In the genomic region with DNA sequence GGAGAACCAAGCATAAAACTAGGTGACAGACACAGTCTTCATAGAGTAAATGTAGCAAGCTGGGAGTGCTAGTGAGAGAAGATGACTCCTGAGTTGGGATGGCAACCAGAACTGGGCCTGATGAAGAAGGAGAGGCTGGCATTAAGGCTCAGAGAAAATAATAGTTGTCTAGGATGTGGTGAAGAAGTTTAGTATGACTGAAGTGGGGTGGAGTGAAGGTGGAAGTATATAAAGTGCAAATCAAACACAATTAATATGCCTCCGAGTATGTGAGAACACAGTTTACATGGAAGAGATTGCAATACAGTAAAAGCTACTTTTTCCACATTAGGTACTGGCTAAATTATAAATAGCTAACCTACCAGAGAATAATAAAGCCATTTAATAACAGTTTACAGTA, we compare ENCODE assay signal across 27 cellular contexts.
DNase-seq lines count a peak whose midpoint lies in the region; ATAC-seq and TF ChIP-seq lines count a peak whose summit lies in the region.
"Had no signal": no experiment of that assay in that cellular context is flagged by ENCODE, and none has a peak within 500 bp of the region (broad histone marks: within the 10 kb centered on the region; RNA-seq: fewer than 3 reads in every experiment).

No MANE protein-coding gene starts in this region.

- H4K91ac ChIP-seq in mesenchymal stem cell (ENCODE audit: low read length): no peak overlapping the region

- no peaks in the 10 kb centered on the region for H3K9me3 Mint-ChIP-seq in CD4-positive, alpha-beta T cell
- H3K9me3 Mint-ChIP-seq: activated naive CD4-positive, alpha-beta T cell treated with anti-CD3 and anti-CD28 coated beads for 36 hours; CD4-positive, alpha-beta memory T cell; stimulated activated naive CD8-positive, alpha-beta T cell treated with anti-CD3 and anti-CD28 coated beads, Interleukin-15, Interleukin-2, amounts not matched to agents 100 ng/mL and 50 ng/mL, for 24 hours; T-cell had no signal

- ATAC-seq in GM18519 (IDR thresholded peaks at IDR 0.05; ENCODE audit: low FRiP score, unreplicated experiment) (peak; percentile 20), GM21529 (IDR thresholded peaks at IDR 0.05; ENCODE audit: unreplicated experiment) (peak; percentile 4), HG03469 (IDR thresholded peaks at IDR 0.05; ENCODE audit: unreplicated experiment) (peak; percentile 22)
- ATAC-seq in CD4-positive, alpha-beta T cell (ENCODE audit: poor library complexity): no peak
- ATAC-seq in activated CD4-positive, CD25-positive, alpha-beta regulatory T cell treated with anti-CD3 and anti-CD28 coated beads, Interleukin-2, amount 50 U/mL, for 24 hours: no peak
- ATAC-seq: T-cell had no signal

- intact Hi-C loops in CD4-positive, alpha-beta T cell (cut with DNase I, micrococcal nuclease): no loop called here

- H3K4me1 ChIP-seq in mesenchymal stem cell (ENCODE audit: control insufficient read depth, insufficient read depth, low read depth, low read length): peaks cover 4% of the 10 kb centered on the region

- no peak overlapping the region for H3K18ac ChIP-seq in mesenchymal stem cell (ENCODE audit: low read depth in 1 of 2, low read length in 2 of 2)

- POLR2A ChIA-PET in CD4-positive, alpha-beta T cell (lab: Charles Lee): no interaction called here

- no peak overlapping the region for H3K4me3 ChIP-seq in mesenchymal stem cell (ENCODE audit: insufficient read depth in 1 of 2, low read depth in 1 of 2, low read length in 2 of 2)
- H3K4me3 ChIP-seq: Peyer's patch, spleen, thyroid gland had no signal

- H3K36me3 Mint-ChIP-seq in CD4-positive, alpha-beta T cell (ENCODE audit: low read depth): no peaks in the 10 kb centered on the region

- peak overlapping the region; percentile 14 to 51 for H2BK12ac ChIP-seq in mesenchymal stem cell (ENCODE audit: low read length in 2 of 2)

- no peaks in the 10 kb centered on the region for H3K79me1 ChIP-seq in mesenchymal stem cell (replicated peaks; ENCODE audit: low read length, poor library complexity, severe bottlenecking)

- no peak overlapping the region for H3K4me3 Mint-ChIP-seq in CD4-positive, alpha-beta T cell
- H3K4me3 Mint-ChIP-seq: activated naive CD4-positive, alpha-beta T cell treated with anti-CD3 and anti-CD28 coated beads for 36 hours; CD4-positive, alpha-beta memory T cell; stimulated activated naive CD8-positive, alpha-beta T cell treated with anti-CD3 and anti-CD28 coated beads, Interleukin-15, Interleukin-2, amounts not matched to agents 100 ng/mL and 50 ng/mL, for 24 hours; T-cell had no signal

- H3K14ac ChIP-seq in mesenchymal stem cell (ENCODE audit: low read length in 2 of 2): no peak overlapping the region

- H2BK120ac ChIP-seq in mesenchymal stem cell (ENCODE audit: low read depth, low read length): no peak overlapping the region

- H3K27me3 ChIP-seq in mesenchymal stem cell (ENCODE audit: control insufficient read depth in 1 of 2, insufficient read depth in 1 of 2, low read length in 2 of 2): no peaks in the 10 kb centered on the region
- H3K27me3 ChIP-seq in CD4-positive, alpha-beta T cell (ENCODE audit: control insufficient read depth, insufficient read depth, low read length): no peaks in the 10 kb centered on the region
- H3K27me3 ChIP-seq: Peyer's patch, spleen, thyroid gland had no signal

- no peak overlapping the region for H4K8ac ChIP-seq in mesenchymal stem cell (ENCODE audit: low read length)

- CTCF ChIA-PET in CD4-positive, alpha-beta T cell (lab: Charles Lee): no interaction called here

- no peak overlapping the region for H3K27ac Mint-ChIP-seq in CD4-positive, alpha-beta T cell
- H3K27ac Mint-ChIP-seq: activated naive CD4-positive, alpha-beta T cell treated with anti-CD3 and anti-CD28 coated beads for 36 hours; CD4-positive, alpha-beta memory T cell; stimulated activated naive CD8-positive, alpha-beta T cell treated with anti-CD3 and anti-CD28 coated beads, Interleukin-15, Interleukin-2, amounts not matched to agents 100 ng/mL and 50 ng/mL, for 24 hours; T-cell had no signal

- no peak overlapping the region for H2BK15ac ChIP-seq in mesenchymal stem cell (ENCODE audit: low read depth, poor library complexity, severe bottlenecking)

- H3K4me1 Mint-ChIP-seq in CD4-positive, alpha-beta T cell (ENCODE audit: low read depth): no peaks in the 10 kb centered on the region
- H3K4me1 Mint-ChIP-seq: CD4-positive, alpha-beta memory T cell had no signal

- H3K23ac ChIP-seq in mesenchymal stem cell (ENCODE audit: low read length in 2 of 2): no peak overlapping the region

- H3K27me3 Mint-ChIP-seq in CD4-positive, alpha-beta T cell: no peaks in the 10 kb centered on the region
- H3K27me3 Mint-ChIP-seq: CD4-positive, alpha-beta memory T cell; stimulated activated naive CD8-positive, alpha-beta T cell treated with anti-CD3 and anti-CD28 coated beads, Interleukin-15, Interleukin-2, amounts not matched to agents 100 ng/mL and 50 ng/mL, for 24 hours; T-cell had no signal

- no peak overlapping the region for H3K9ac ChIP-seq in mesenchymal stem cell (ENCODE audit: low read length)

- H3K4ac ChIP-seq in mesenchymal stem cell (ENCODE audit: low read depth in 1 of 2, low read length in 2 of 2): peak overlapping the region in 1 of 2 experiments; percentile 24

- no CpG with 5 or more reads among the region's 1 CpG for WGBS in mesenchymal stem cell

- H2BK5ac ChIP-seq in mesenchymal stem cell (ENCODE audit: low read depth, low read length, poor library complexity, severe bottlenecking): no peak overlapping the region

- H3K27ac ChIP-seq in mesenchymal stem cell (ENCODE audit: low read length, poor library complexity, severe bottlenecking): no peak overlapping the region
- H3K27ac ChIP-seq in CD4-positive, alpha-beta T cell (ENCODE audit: low read depth, low read length): no peak overlapping the region
- H3K27ac ChIP-seq: thyroid gland had no signal

- no peaks in the 10 kb centered on the region for H3K9me3 ChIP-seq in mesenchymal stem cell (ENCODE audit: control insufficient read depth, low read length)
- no peaks in the 10 kb centered on the region for H3K9me3 ChIP-seq in CD4-positive, alpha-beta T cell (ENCODE audit: control insufficient read depth, low read length)
- H3K9me3 ChIP-seq: Peyer's patch, spleen, thyroid gland had no signal

- H3K4me2 ChIP-seq in mesenchymal stem cell (ENCODE audit: low read length, poor library complexity, severe bottlenecking): no peak overlapping the region

- DNase-seq in mesenchymal stem cell (no peak), C1 segment of cervical spinal cord (lab: John Stamatoyannopoulos, UW) (no peak)
- no peak for DNase-seq in CD4-positive, alpha-beta T cell
- no peak for DNase-seq in NK-92 treated with Interleukin-12 subunit alpha and Interleukin-12 subunit beta, amount 100 ng/mL, for 24 hours (lab: John Stamatoyannopoulos, UW)
- DNase-seq: activated CD8-positive, alpha-beta memory T cell treated with anti-CD3 and anti-CD28 coated beads for 24 hours; activated naive CD4-positive, alpha-beta T cell treated with anti-CD3 and anti-CD28 coated beads for 36 hours; activated T-cell treated with anti-CD3 and anti-CD28 coated beads, Interleukin-2, amount 50 U/mL, for 48 hours; anterior cingulate cortex; caudate nucleus; CD4-positive, alpha-beta memory T cell; glutamatergic neuron; H7; IMR-90; MM.1S; NCI-H1436; NCI-H510A treated with DMSO at 0.1 percent for 48 hours; Peyer's patch; retina; spleen; stimulated activated CD4-positive, alpha-beta T cell treated with anti-CD3 and anti-CD28 coated beads, Interleukin-4, amount 100 ng/mL, for 4 hours; T-cell; thyroid gland had no signal

- H3K36me3 ChIP-seq in mesenchymal stem cell (ENCODE audit: control insufficient read depth in 1 of 2, insufficient read depth in 2 of 2, low read depth in 1 of 2, low read length in 2 of 2): no peaks in the 10 kb centered on the region
- H3K36me3 ChIP-seq: Peyer's patch, thyroid gland had no signal

- no peak overlapping the region for H2AK5ac ChIP-seq in mesenchymal stem cell (ENCODE audit: low read length, severe bottlenecking)

- H2AFZ ChIP-seq in mesenchymal stem cell (ENCODE audit: low read depth, low read length): no peak overlapping the region

- TF ChIP-seq CTCF in CD4-positive, alpha-beta T cell (IDR thresholded peaks at IDR 0.05): no peak

Comparison
In these comparisons a context has a peak if more than half of its experiments do, and no peak if none do; other contexts are left out.
1. ATAC-seq: peak in GM18519 (single experiment), GM21529 (single experiment) and HG03469 (single experiment); none in CD4-positive, alpha-beta T cell (single experiment) and activated CD4-positive, CD25-positive, alpha-beta regulatory T cell treated with anti-CD3 and anti-CD28 coated beads, Interleukin-2, amount 50 U/mL, for 24 hours (0 of 2).